In the genomic region with DNA sequence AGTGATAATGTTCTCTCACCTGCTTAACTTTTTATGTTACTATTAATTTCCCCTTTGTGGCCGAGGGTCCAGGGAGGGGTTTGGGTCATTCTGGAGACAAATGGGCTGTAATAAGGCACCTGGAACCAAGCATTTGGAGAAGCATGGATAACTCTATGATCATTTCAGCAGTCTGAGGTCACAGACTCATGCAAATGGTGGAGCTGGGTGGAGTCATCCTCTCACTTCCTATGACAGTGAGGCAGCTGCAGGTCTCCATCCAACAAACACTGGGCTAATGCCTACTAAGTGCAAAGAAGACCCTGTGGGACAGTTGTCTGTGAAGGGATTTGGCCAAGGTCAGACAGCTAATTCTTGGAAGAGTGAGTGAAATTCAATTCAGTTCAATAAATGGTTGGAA, we compare ENCODE assay signal across 16 cellular contexts. TPM values are rescaled to one million over a fixed set of nuclear protein-coding genes. Genes with fewer than 3 reads are reported as not detected.
DNase-seq lines count a peak whose midpoint lies in the region; ATAC-seq and TF ChIP-seq lines count a peak whose summit lies in the region.
"Had no signal": no experiment of that assay in that cellular context is flagged by ENCODE, and none has a peak within 500 bp of the region (broad histone marks: within the 10 kb centered on the region; RNA-seq: fewer than 3 reads in every experiment).

No MANE protein-coding gene starts in this region.

- H3K27ac Mint-ChIP-seq in activated B cell treated with CpG ODN at 0.5 μM for 24 hours (no peak overlapping the region), memory B cell (peak overlapping the region; percentile 81)
- H3K27ac Mint-ChIP-seq in effector memory CD8-positive, alpha-beta T cell, result no peak overlapping the region
- H3K27ac Mint-ChIP-seq: CD8-positive, alpha-beta T cell; HFFc6 had no signal

- H3K9me3 ChIP-seq in Loucy (ENCODE audit: insufficient read depth, low read depth, low read length), result no peaks in the 10 kb centered on the region
- H3K9me3 ChIP-seq: A549 had no signal

- POLR2A ChIA-PET in activated B cell treated with CpG ODN at 0.5 μM for 24 hours (lab: Charles Lee), result interaction anchor here (1.2 to 1.5 kb wide), 2 partner anchors 26 to 28 kb away, joined by 3 to 5 read pairs; no protein-coding TSS in a partner anchor

- no peaks in the 10 kb centered on the region for H3K36me3 ChIP-seq in Loucy (ENCODE audit: insufficient read depth, low read length)

- H3F3A ChIP-seq in Loucy (ENCODE audit: low read depth), result no peaks in the 10 kb centered on the region

- no peaks in the 10 kb centered on the region for H4K20me1 ChIP-seq in Loucy (ENCODE audit: insufficient read depth, low read length, poor library complexity, severe bottlenecking)

- ATAC-seq in activated B cell treated with CpG ODN at 0.5 μM for 24 hours (ENCODE audit: low read depth), result peak; percentile 49
- ATAC-seq in memory B cell (ENCODE audit: low read depth), result peak; percentile 79
- ATAC-seq in effector memory CD8-positive, alpha-beta T cell (replicated peaks), result no peak
- ATAC-seq: A549; CD8-positive, alpha-beta T cell had no signal

- H3K27me3 Mint-ChIP-seq in activated B cell treated with CpG ODN at 0.5 μM for 24 hours, result peaks cover 18% of the 10 kb centered on the region
- peaks cover 3% of the 10 kb centered on the region for H3K27me3 Mint-ChIP-seq in memory B cell
- peaks cover 38 to 67% of the 10 kb centered on the region in 2 donors for H3K27me3 Mint-ChIP-seq in effector memory CD8-positive, alpha-beta T cell

- H3K4me1 Mint-ChIP-seq in activated B cell treated with CpG ODN at 0.5 μM for 24 hours (peaks cover 9% of the 10 kb centered on the region), memory B cell (peaks cover 6% of the 10 kb centered on the region)
- H3K4me1 Mint-ChIP-seq in effector memory CD8-positive, alpha-beta T cell (ENCODE audit: low read depth in 2 of 2), result no peaks in the 10 kb centered on the region

- DNase-seq in activated B cell treated with CpG ODN at 0.5 μM for 24 hours, result no peak
- no peak for DNase-seq in memory B cell (ENCODE audit: low spot score in 2 of 2)
- no peak for DNase-seq in activated CD4-positive, CD25-positive, alpha-beta regulatory T cell treated with anti-CD3 and anti-CD28 coated beads, Interleukin-2, amount 50 U/mL, for 72 hours
- no peak for DNase-seq in effector memory CD8-positive, alpha-beta T cell
- DNase-seq in ecto neural progenitor cell (ENCODE audit: low spot score), result no peak
- DNase-seq: CD8-positive, alpha-beta T cell; COR-L47; DMS153; DND-41; GDM1; HCEC 1CT; HFFc6; IMR-90 had no signal

- peak overlapping the region; percentile 23; the same call in 1 of the 2 replicates for H2AFZ ChIP-seq in Loucy (ENCODE audit: low read length)

- H3K4me3 Mint-ChIP-seq in activated B cell treated with CpG ODN at 0.5 μM for 24 hours (peak overlapping the region; percentile 38), memory B cell (peak overlapping the region; percentile 74)
- H3K4me3 Mint-ChIP-seq in effector memory CD8-positive, alpha-beta T cell, result no peak overlapping the region
- H3K4me3 Mint-ChIP-seq: CD14-positive monocyte; CD8-positive, alpha-beta T cell; HFFc6 had no signal

- no peaks in the 10 kb centered on the region for H3K27me3 ChIP-seq in Loucy (ENCODE audit: insufficient read depth, low read length, poor library complexity, severe bottlenecking)

- H3K9me3 Mint-ChIP-seq in activated B cell treated with CpG ODN at 0.5 μM for 24 hours (no peaks in the 10 kb centered on the region), memory B cell (no peaks in the 10 kb centered on the region)
- no peaks in the 10 kb centered on the region for H3K9me3 Mint-ChIP-seq in effector memory CD8-positive, alpha-beta T cell
- H3K9me3 Mint-ChIP-seq: CD14-positive monocyte; CD8-positive, alpha-beta T cell; HFFc6 had no signal

- no peaks in the 10 kb centered on the region for H3K4me1 ChIP-seq in Loucy (ENCODE audit: insufficient read depth, low read length, poor library complexity, severe bottlenecking)
- H3K4me1 ChIP-seq: A549 had no signal

- no peaks in the 10 kb centered on the region for H3K36me3 Mint-ChIP-seq in activated B cell treated with CpG ODN at 0.5 μM for 24 hours (ENCODE audit: low read depth)
- H3K36me3 Mint-ChIP-seq in memory B cell, result no peaks in the 10 kb centered on the region
- peaks cover 3% of the 10 kb centered on the region for H3K36me3 Mint-ChIP-seq in effector memory CD8-positive, alpha-beta T cell (ENCODE audit: insufficient read depth)
- H3K36me3 Mint-ChIP-seq: CD8-positive, alpha-beta T cell had no signal

- no peak overlapping the region for H3K9ac ChIP-seq in Loucy (ENCODE audit: low read depth, low read length, poor library complexity, severe bottlenecking)

- no peaks in the 10 kb centered on the region for H3K79me2 ChIP-seq in Loucy (ENCODE audit: insufficient read depth, low read length)

- H3K9me2 ChIP-seq in Loucy (replicated peaks; ENCODE audit: low read depth, low read length), result no peaks in the 10 kb centered on the region

- intact Hi-C loops in activated B cell treated with CpG ODN at 0.5 μM for 24 hours (cut with micrococcal nuclease), result no loop called here

- TF ChIP-seq CTCF in Loucy (conservative IDR thresholded peaks at IDR 0.05; ENCODE audit: low read length) (no peak), activated B cell treated with CpG ODN at 0.5 μM for 24 hours (IDR thresholded peaks at IDR 0.05) (no peak)

- H3K4me2 ChIP-seq in Loucy (ENCODE audit: low read depth, low read length, poor library complexity, severe bottlenecking), result no peak overlapping the region
- H3K4me2 ChIP-seq: A549 had no signal

- CTCF ChIA-PET in activated B cell treated with CpG ODN at 0.5 μM for 24 hours (lab: Charles Lee), result no interaction called here

- no peak overlapping the region for H3K4me3 ChIP-seq in Loucy (ENCODE audit: low read length, poor library complexity, severe bottlenecking)
- H3K4me3 ChIP-seq: A549 had no signal

RNA-seq across cellular contexts. Expression of a gene that starts 28.8 kb away (rescaled TPM):
- total RNA-seq in activated B cell treated with CpG ODN at 0.5 μM for 24 hours, result 49.8 and 50.8 TPM in 2 replicates

RNA-seq across cellular contexts. Expression of a gene that starts 54.8 kb away (rescaled TPM):
- total RNA-seq in activated B cell treated with CpG ODN at 0.5 μM for 24 hours, result 57.0 and 65.6 TPM in 2 replicates

Comparison
In these comparisons a context has a peak if more than half of its experiments do, and no peak if none do; other contexts are left out.
1. H3K4me3 Mint-ChIP-seq: peak in activated B cell treated with CpG ODN at 0.5 μM for 24 hours (single experiment) and memory B cell (single experiment); none in effector memory CD8-positive, alpha-beta T cell (0 of 2).